ENCODE assay signal across 20 cellular contexts in the genomic region with DNA sequence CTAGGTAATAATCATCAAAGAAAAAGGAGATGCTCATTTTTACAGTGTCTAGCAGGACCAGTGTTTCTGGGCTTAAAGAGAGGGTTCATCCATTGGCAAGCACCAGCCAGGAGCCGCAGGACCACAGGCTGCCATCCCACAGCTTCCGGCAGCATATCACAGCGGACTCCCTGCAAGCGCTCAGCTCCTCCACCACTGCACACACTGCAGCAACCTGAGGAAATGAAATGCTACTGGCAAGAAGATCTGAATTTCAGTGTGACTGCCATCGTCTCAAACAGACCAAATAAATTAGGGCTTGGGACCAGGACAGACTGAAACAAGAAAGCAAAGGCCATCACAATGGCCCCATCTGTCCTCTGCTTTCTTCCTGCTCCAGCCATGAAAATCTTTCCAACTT.
DNase-seq lines count a peak whose midpoint lies in the region; ATAC-seq lines count a peak whose summit lies in the region.
"Had no signal": no experiment of that assay in that cellular context is flagged by ENCODE, and none has a peak within 500 bp of the region (broad histone marks: within the 10 kb centered on the region; RNA-seq: fewer than 3 reads in every experiment).

No MANE protein-coding gene starts in this region.

- no peaks in the 10 kb centered on the region for H3K9me3 Mint-ChIP-seq in activated CD4-positive, alpha-beta memory T cell treated with anti-CD3 and anti-CD28 coated beads, Interleukin-2, amount 10 ng/mL, durations not matched to agents 7 days and 5 days
- H3K9me3 Mint-ChIP-seq: CD4-positive, alpha-beta T cell had no signal

- H3K4ac ChIP-seq in neuronal stem cell (ENCODE audit: low read length), result no peak overlapping the region

- no peak overlapping the region for H4K91ac ChIP-seq in neuronal stem cell (ENCODE audit: low read depth, low read length, poor library complexity)

- no peak for ATAC-seq in GM19023 (IDR thresholded peaks at IDR 0.05; ENCODE audit: unreplicated experiment)
- ATAC-seq: CD8-positive, alpha-beta T cell; GM12878 had no signal

- no peaks in the 10 kb centered on the region for H3K27me3 Mint-ChIP-seq in activated CD4-positive, alpha-beta memory T cell treated with anti-CD3 and anti-CD28 coated beads, Interleukin-2, amount 10 ng/mL, durations not matched to agents 7 days and 5 days
- H3K27me3 Mint-ChIP-seq: B cell; CD4-positive, alpha-beta T cell had no signal

- H3K4me3 ChIP-seq in neuronal stem cell (ENCODE audit: low read length in 2 of 2), result no peak overlapping the region
- H3K4me3 ChIP-seq: BLaER1 treated with 17β-estradiol and CSF1 and Interleukin-3, amounts not matched to agents 10 nM and 100 nM; GM12878 had no signal

- H2BK15ac ChIP-seq in neuronal stem cell (ENCODE audit: low read length), result no peak overlapping the region

- no peak overlapping the region for H3K14ac ChIP-seq in neuronal stem cell (ENCODE audit: low read length)

- no peak overlapping the region for H2AFZ ChIP-seq in neuronal stem cell (ENCODE audit: low read length)

- H2BK120ac ChIP-seq in neuronal stem cell (ENCODE audit: low read depth, low read length), result no peak overlapping the region

- H3K27ac ChIP-seq in neuronal stem cell (replicated peaks; ENCODE audit: low read length), result no peak overlapping the region
- H3K27ac ChIP-seq: BLaER1 treated with 17β-estradiol and CSF1 and Interleukin-3, amounts not matched to agents 10 nM and 100 nM; C4-2B had no signal

- no peak overlapping the region for H3K4me3 Mint-ChIP-seq in activated CD4-positive, alpha-beta memory T cell treated with anti-CD3 and anti-CD28 coated beads, Interleukin-2, amount 10 ng/mL, durations not matched to agents 7 days and 5 days
- H3K4me3 Mint-ChIP-seq: B cell; CD4-positive, alpha-beta T cell; CD8-positive, alpha-beta T cell had no signal

- peak overlapping the region; percentile 44 for H3K9ac ChIP-seq in neuronal stem cell (ENCODE audit: low read depth, low read length, poor library complexity)
- H3K9ac ChIP-seq: BLaER1 treated with 17β-estradiol and CSF1 and Interleukin-3, amounts not matched to agents 10 nM and 100 nM had no signal

- H3K79me1 ChIP-seq in neuronal stem cell (ENCODE audit: low read depth, low read length), result peaks cover 2% of the 10 kb centered on the region

- H3K4me2 ChIP-seq in neuronal stem cell (ENCODE audit: insufficient read depth, low read length, poor library complexity, severe bottlenecking), result no peak overlapping the region
- H3K4me2 ChIP-seq: BLaER1 treated with 17β-estradiol and CSF1 and Interleukin-3, amounts not matched to agents 10 nM and 100 nM had no signal

- in situ Hi-C loops in G401 (cut with HindIII; ENCODE audit: low sequenced_read_pairs), result no loop called here

- H3K23ac ChIP-seq in neuronal stem cell (ENCODE audit: low read depth, low read length, poor library complexity), result peak overlapping the region; percentile 60

- H4K8ac ChIP-seq in neuronal stem cell (ENCODE audit: low read depth, low read length), result no peak overlapping the region

- H3K36me3 ChIP-seq in neuronal stem cell (replicated peaks in 1 of 2; ENCODE audit: control insufficient read depth in 2 of 2, insufficient read depth in 2 of 2, low read length in 2 of 2), result no peaks in the 10 kb centered on the region
- H3K36me3 ChIP-seq: BLaER1 treated with 17β-estradiol and CSF1 and Interleukin-3, amounts not matched to agents 10 nM and 100 nM had no signal

- DNase-seq in G401 (ENCODE audit: low spot score) (peak; percentile 84), cerebellar nuclear complex (lab: John Stamatoyannopoulos, UW) (peak; percentile 15 to 49), neuronal stem cell (ENCODE audit: low spot score) (no peak), OCI-M2 (lab: John Stamatoyannopoulos, UW; ENCODE audit: unreplicated experiment) (no peak), AML-193 (lab: John Stamatoyannopoulos, UW) (no peak)
- DNase-seq in activated CD4-positive, alpha-beta memory T cell treated with anti-CD3 and anti-CD28 coated beads, Interleukin-2, amount 10 ng/mL, durations not matched to agents 7 days and 5 days, result no peak
- DNase-seq: 8988T; ACHN; Caco-2; Calu3; CD4-positive, alpha-beta T cell; CD8-positive, alpha-beta T cell; DMS79 treated with DMSO at 0.1 percent for 48 hours; EL; GF-D8 had no signal

- POLR2A ChIA-PET in activated CD4-positive, alpha-beta memory T cell treated with anti-CD3 and anti-CD28 coated beads, Interleukin-2, amount 10 ng/mL, durations not matched to agents 7 days and 5 days (lab: Charles Lee), result no interaction called here

- H3K18ac ChIP-seq in neuronal stem cell (ENCODE audit: low read length), result no peak overlapping the region

- peaks cover 0 to 13% of the 10 kb centered on the region in 2 donors for H3K9me3 ChIP-seq in neuronal stem cell (replicated peaks in 1 of 2; ENCODE audit: control insufficient read depth in 2 of 2, insufficient read depth in 1 of 2, low read depth in 1 of 2, low read length in 2 of 2)
- H3K9me3 ChIP-seq: Caco-2 had no signal

- H2BK12ac ChIP-seq in neuronal stem cell (ENCODE audit: low read length), result no peak overlapping the region

- no peak overlapping the region for H3K27ac Mint-ChIP-seq in activated CD4-positive, alpha-beta memory T cell treated with anti-CD3 and anti-CD28 coated beads, Interleukin-2, amount 10 ng/mL, durations not matched to agents 7 days and 5 days
- H3K27ac Mint-ChIP-seq: B cell; CD4-positive, alpha-beta T cell; CD8-positive, alpha-beta T cell had no signal

- no peaks in the 10 kb centered on the region for H3K4me1 ChIP-seq in neuronal stem cell (ENCODE audit: control insufficient read depth in 2 of 2, insufficient read depth in 1 of 2, low read depth in 1 of 2, low read length in 2 of 2)
- H3K4me1 ChIP-seq: BLaER1 treated with 17β-estradiol and CSF1 and Interleukin-3, amounts not matched to agents 10 nM and 100 nM; Caco-2 had no signal

- no peak overlapping the region for H2BK5ac ChIP-seq in neuronal stem cell (ENCODE audit: low read length)

- no peaks in the 10 kb centered on the region for H3K27me3 ChIP-seq in neuronal stem cell (ENCODE audit: control insufficient read depth in 3 of 3, insufficient read depth in 3 of 3, low read depth in 1 of 3, low read length in 3 of 3)
- H3K27me3 ChIP-seq: BLaER1 treated with 17β-estradiol and CSF1 and Interleukin-3, amounts not matched to agents 10 nM and 100 nM had no signal

- peaks cover 43% of the 10 kb centered on the region for H3K36me3 Mint-ChIP-seq in activated CD4-positive, alpha-beta memory T cell treated with anti-CD3 and anti-CD28 coated beads, Interleukin-2, amount 10 ng/mL, durations not matched to agents 7 days and 5 days (ENCODE audit: low read depth)

- WGBS in neuronal stem cell (ENCODE audit: extremely low coverage in 2 of 2, insufficient read length in 2 of 2, insufficient replicate concordance in 1 of 2), 2 donors, result no CpG with 5 or more reads among the region's 5 CpGs

- H2AK5ac ChIP-seq in neuronal stem cell (ENCODE audit: low read depth, low read length), result no peak overlapping the region

- H3K4me1 Mint-ChIP-seq in activated CD4-positive, alpha-beta memory T cell treated with anti-CD3 and anti-CD28 coated beads, Interleukin-2, amount 10 ng/mL, durations not matched to agents 7 days and 5 days, result peaks cover 13% of the 10 kb centered on the region
- H3K4me1 Mint-ChIP-seq: B cell had no signal

- CTCF ChIA-PET in activated CD4-positive, alpha-beta memory T cell treated with anti-CD3 and anti-CD28 coated beads, Interleukin-2, amount 10 ng/mL, durations not matched to agents 7 days and 5 days (lab: Charles Lee), result no interaction called here

Comparison
In these comparisons a context has a peak if more than half of its experiments do, and no peak if none do; other contexts are left out.
1. DNase-seq: peak in G401 (single experiment) and cerebellar nuclear complex (2 of 2); none in neuronal stem cell (single experiment), OCI-M2 (single experiment), activated CD4-positive, alpha-beta memory T cell treated with anti-CD3 and anti-CD28 coated beads, Interleukin-2, amount 10 ng/mL, durations not matched to agents 7 days and 5 days (single experiment) and AML-193 (0 of 2).